Comparison of ENCODE assay signal across 14 cellular contexts in genomic region chr22:23822101-23822671, GRCh38.
DNase-seq lines count a peak whose midpoint lies in the region; ATAC-seq lines count a peak whose summit lies in the region.
"Had no signal": no experiment of that assay in that cellular context is flagged by ENCODE, and none has a peak within 500 bp of the region (broad histone marks: within the 10 kb centered on the region; RNA-seq: fewer than 3 reads in every experiment).

No MANE protein-coding gene starts in this region.

- H3K4me1 Mint-ChIP-seq in activated naive CD4-positive, alpha-beta T cell treated with anti-CD3 and anti-CD28 coated beads, Interleukin-2, amount 10 ng/mL, durations not matched to agents 7 days and 5 days = peaks cover 58% of the 10 kb centered on the region
- peaks cover 42% of the 10 kb centered on the region for H3K4me1 Mint-ChIP-seq in memory B cell
- H3K4me1 Mint-ChIP-seq in stimulated activated memory B cell treated with anti-CD40 and anti-IgM and Interleukin-4, amounts not matched to agents 10 μg/mL and 1 μg/mL and 100 μg/mL, for 72 hours = peaks cover 60% of the 10 kb centered on the region

- no peak for DNase-seq in activated naive CD4-positive, alpha-beta T cell treated with anti-CD3 and anti-CD28 coated beads, Interleukin-2, amount 10 ng/mL, durations not matched to agents 7 days and 5 days
- no peak for DNase-seq in activated naive CD4-positive, alpha-beta T cell treated with anti-CD3 and anti-CD28 coated beads, Interleukin-2, amount 50 U/mL, for 16 hours
- peak; percentile 83 to 96 for DNase-seq in cerebellar nuclear complex (lab: John Stamatoyannopoulos, UW)
- no peak for DNase-seq in memory B cell (ENCODE audit: low spot score in 2 of 2)
- DNase-seq in NCI-H1048 (lab: John Stamatoyannopoulos, UW) = no peak
- no peak for DNase-seq in ecto neural progenitor cell (ENCODE audit: low spot score)
- DNase-seq: activated T-cell treated with anti-CD3 and anti-CD28 coated beads, Interleukin-2, amount 50 U/mL, for 1 hour; brain microvascular endothelial cell; left colon; NCI-H2171; NK-92 treated with Interleukin-12 subunit alpha and Interleukin-12 subunit beta, amount 100 ng/mL, for 24 hours; WERI-Rb-1 had no signal

- H3K9me3 Mint-ChIP-seq in activated naive CD4-positive, alpha-beta T cell treated with anti-CD3 and anti-CD28 coated beads, Interleukin-2, amount 10 ng/mL, durations not matched to agents 7 days and 5 days = no peaks in the 10 kb centered on the region
- H3K9me3 Mint-ChIP-seq in memory B cell = no peaks in the 10 kb centered on the region
- H3K9me3 Mint-ChIP-seq in stimulated activated memory B cell treated with anti-CD40 and anti-IgM and Interleukin-4, amounts not matched to agents 10 μg/mL and 1 μg/mL and 100 μg/mL, for 72 hours = no peaks in the 10 kb centered on the region

- CTCF ChIA-PET in activated naive CD4-positive, alpha-beta T cell treated with anti-CD3 and anti-CD28 coated beads, Interleukin-2, amount 10 ng/mL, durations not matched to agents 7 days and 5 days (lab: Charles Lee) = interaction anchor here (0.6 kb wide), 1 partner anchor 177 kb away, joined by 3 read pairs; no protein-coding TSS in a partner anchor

- peaks cover 59% of the 10 kb centered on the region for H3K36me3 Mint-ChIP-seq in activated naive CD4-positive, alpha-beta T cell treated with anti-CD3 and anti-CD28 coated beads, Interleukin-2, amount 10 ng/mL, durations not matched to agents 7 days and 5 days
- peaks cover 46% of the 10 kb centered on the region for H3K36me3 Mint-ChIP-seq in memory B cell
- H3K36me3 Mint-ChIP-seq in stimulated activated memory B cell treated with anti-CD40 and anti-IgM and Interleukin-4, amounts not matched to agents 10 μg/mL and 1 μg/mL and 100 μg/mL, for 72 hours = peaks cover 87% of the 10 kb centered on the region

- no peak overlapping the region for H3K4me3 Mint-ChIP-seq in activated naive CD4-positive, alpha-beta T cell treated with anti-CD3 and anti-CD28 coated beads, Interleukin-2, amount 10 ng/mL, durations not matched to agents 7 days and 5 days
- no peak overlapping the region for H3K4me3 Mint-ChIP-seq in memory B cell
- no peak overlapping the region for H3K4me3 Mint-ChIP-seq in stimulated activated memory B cell treated with anti-CD40 and anti-IgM and Interleukin-4, amounts not matched to agents 10 μg/mL and 1 μg/mL and 100 μg/mL, for 72 hours

- no peak for ATAC-seq in memory B cell (ENCODE audit: low read depth)
- no peak for ATAC-seq in stimulated activated memory B cell treated with anti-CD40 and anti-IgM and Interleukin-4, amounts not matched to agents 10 μg/mL and 1 μg/mL and 100 μg/mL, for 72 hours
- no peak for ATAC-seq in HG02610 (IDR thresholded peaks at IDR 0.05; ENCODE audit: unreplicated experiment)
- ATAC-seq: left colon had no signal

- H3K27ac Mint-ChIP-seq in activated naive CD4-positive, alpha-beta T cell treated with anti-CD3 and anti-CD28 coated beads, Interleukin-2, amount 10 ng/mL, durations not matched to agents 7 days and 5 days = peak overlapping the region; percentile 64
- peak overlapping the region; percentile 53 for H3K27ac Mint-ChIP-seq in memory B cell
- H3K27ac Mint-ChIP-seq in stimulated activated memory B cell treated with anti-CD40 and anti-IgM and Interleukin-4, amounts not matched to agents 10 μg/mL and 1 μg/mL and 100 μg/mL, for 72 hours = peak overlapping the region; percentile 69

- H3K27me3 Mint-ChIP-seq in activated naive CD4-positive, alpha-beta T cell treated with anti-CD3 and anti-CD28 coated beads, Interleukin-2, amount 10 ng/mL, durations not matched to agents 7 days and 5 days = no peaks in the 10 kb centered on the region
- H3K27me3 Mint-ChIP-seq in memory B cell = no peaks in the 10 kb centered on the region
- H3K27me3 Mint-ChIP-seq in stimulated activated memory B cell treated with anti-CD40 and anti-IgM and Interleukin-4, amounts not matched to agents 10 μg/mL and 1 μg/mL and 100 μg/mL, for 72 hours = no peaks in the 10 kb centered on the region

Comparison
In these comparisons a context has a peak if more than half of its experiments do, and no peak if none do; other contexts are left out.
1. DNase-seq: peak in cerebellar nuclear complex (2 of 2); none in activated naive CD4-positive, alpha-beta T cell treated with anti-CD3 and anti-CD28 coated beads, Interleukin-2, amount 10 ng/mL, durations not matched to agents 7 days and 5 days (single experiment), activated naive CD4-positive, alpha-beta T cell treated with anti-CD3 and anti-CD28 coated beads, Interleukin-2, amount 50 U/mL, for 16 hours (single experiment), memory B cell (0 of 2), NCI-H1048 (single experiment) and ecto neural progenitor cell (single experiment).
2. Peak in every context shown above with its lines, with median percentiles within 50 percentile points of each other: H3K27ac Mint-ChIP-seq.